ENCODE assay signal across 1 cellular context in genomic region chr16:16041196-16041892, GRCh38.
TF ChIP-seq lines count a peak whose summit lies in the region.

No MANE protein-coding gene starts in this region.

TF ChIP-seq in A549, 52 proteins besides CTCF, POLR2A, EP300 and RAD21 (continued from another document):
- TF ChIP-seq, protein P1, sequence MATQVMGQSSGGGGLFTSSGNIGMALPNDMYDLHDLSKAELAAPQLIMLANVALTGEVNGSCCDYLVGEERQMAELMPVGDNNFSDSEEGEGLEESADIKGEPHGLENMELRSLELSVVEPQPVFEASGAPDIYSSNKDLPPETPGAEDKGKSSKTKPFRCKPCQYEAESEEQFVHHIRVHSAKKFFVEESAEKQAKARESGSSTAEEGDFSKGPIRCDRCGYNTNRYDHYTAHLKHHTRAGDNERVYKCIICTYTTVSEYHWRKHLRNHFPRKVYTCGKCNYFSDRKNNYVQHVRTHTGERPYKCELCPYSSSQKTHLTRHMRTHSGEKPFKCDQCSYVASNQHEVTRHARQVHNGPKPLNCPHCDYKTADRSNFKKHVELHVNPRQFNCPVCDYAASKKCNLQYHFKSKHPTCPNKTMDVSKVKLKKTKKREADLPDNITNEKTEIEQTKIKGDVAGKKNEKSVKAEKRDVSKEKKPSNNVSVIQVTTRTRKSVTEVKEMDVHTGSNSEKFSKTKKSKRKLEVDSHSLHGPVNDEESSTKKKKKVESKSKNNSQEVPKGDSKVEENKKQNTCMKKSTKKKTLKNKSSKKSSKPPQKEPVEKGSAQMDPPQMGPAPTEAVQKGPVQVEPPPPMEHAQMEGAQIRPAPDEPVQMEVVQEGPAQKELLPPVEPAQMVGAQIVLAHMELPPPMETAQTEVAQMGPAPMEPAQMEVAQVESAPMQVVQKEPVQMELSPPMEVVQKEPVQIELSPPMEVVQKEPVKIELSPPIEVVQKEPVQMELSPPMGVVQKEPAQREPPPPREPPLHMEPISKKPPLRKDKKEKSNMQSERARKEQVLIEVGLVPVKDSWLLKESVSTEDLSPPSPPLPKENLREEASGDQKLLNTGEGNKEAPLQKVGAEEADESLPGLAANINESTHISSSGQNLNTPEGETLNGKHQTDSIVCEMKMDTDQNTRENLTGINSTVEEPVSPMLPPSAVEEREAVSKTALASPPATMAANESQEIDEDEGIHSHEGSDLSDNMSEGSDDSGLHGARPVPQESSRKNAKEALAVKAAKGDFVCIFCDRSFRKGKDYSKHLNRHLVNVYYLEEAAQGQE (IDR thresholded peaks at IDR 0.05) = no peak
- no peak for TF ChIP-seq RCOR1 (IDR thresholded peaks at IDR 0.05; ENCODE audit: low read depth, low read length)
- TF ChIP-seq ELK1 (IDR thresholded peaks at IDR 0.05; ENCODE audit: low read depth, low read length) = no peak
- no peak for TF ChIP-seq NR3C1 (IDR thresholded peaks at IDR 0.05)
- TF ChIP-seq, protein P2, sequence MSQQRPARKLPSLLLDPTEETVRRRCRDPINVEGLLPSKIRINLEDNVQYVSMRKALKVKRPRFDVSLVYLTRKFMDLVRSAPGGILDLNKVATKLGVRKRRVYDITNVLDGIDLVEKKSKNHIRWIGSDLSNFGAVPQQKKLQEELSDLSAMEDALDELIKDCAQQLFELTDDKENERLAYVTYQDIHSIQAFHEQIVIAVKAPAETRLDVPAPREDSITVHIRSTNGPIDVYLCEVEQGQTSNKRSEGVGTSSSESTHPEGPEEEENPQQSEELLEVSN (IDR thresholded peaks at IDR 0.05; ENCODE audit: borderline replicate concordance, low read depth) = no peak
